In genomic region chr14:71266994-71267636, GRCh38 we compare ENCODE assay signal across 9 cellular contexts. TPM values are rescaled to one million over a fixed set of nuclear protein-coding genes. Genes with fewer than 3 reads are reported as not detected.
DNase-seq lines count a peak whose midpoint lies in the region; ATAC-seq, FAIRE-seq and TF ChIP-seq lines count a peak whose summit lies in the region.
"Had no signal": no experiment of that assay in that cellular context is flagged by ENCODE, and none has a peak within 500 bp of the region (broad histone marks: within the 10 kb centered on the region; RNA-seq: fewer than 3 reads in every experiment).

No MANE protein-coding gene starts in this region.

- H3K4me1 ChIP-seq in A549: no peaks in the 10 kb centered on the region

- DNase-seq in A549 (ENCODE audit: low read depth in 1 of 2, low spot score in 1 of 2) (no peak), LHCN-M2 (ENCODE audit: low read depth) (peak; percentile 51), choroid plexus epithelial cell (ENCODE audit: low read depth) (peak; percentile 76), DMS53 treated with DMSO at 0.1 percent for 48 hours (lab: John Stamatoyannopoulos, UW; ENCODE audit: unreplicated experiment) (no peak), ureter (ENCODE audit: low spot score) (no peak)

- CTCF ChIA-PET in A549 (lab: Yijun Ruan, JAX): no interaction called here

- peak; percentile 7 for FAIRE-seq in A549 (lab: Jason Lieb, UNC)

- TF ChIP-seq RAD21 in A549 (conservative IDR thresholded peaks at IDR 0.05 in 1 of 2, IDR thresholded peaks at IDR 0.05 in 1 of 2): no peak

- POLR2A ChIA-PET in A549 (lab: Yijun Ruan, JAX): no interaction called here

- no peak overlapping the region for H3K27ac ChIP-seq in A549
- H3K27ac ChIP-seq: VCaP had no signal

- H3K9me3 ChIP-seq in A549: peaks cover 10% of the 10 kb centered on the region; the same call in 1 of the 3 replicates

- no peak for TF ChIP-seq EP300 in A549 (IDR thresholded peaks at IDR 0.05)

- peak overlapping the region; percentile 49 for H3K4me2 ChIP-seq in A549

- no peak for TF ChIP-seq POLR2A in A549 (IDR thresholded peaks at IDR 0.05; ENCODE audit: low read length)

- no peak for ATAC-seq in A549
- ATAC-seq in GM18868 (IDR thresholded peaks at IDR 0.05; ENCODE audit: unreplicated experiment): peak; percentile 89
- ATAC-seq in GM21526 (IDR thresholded peaks at IDR 0.05; ENCODE audit: low FRiP score, unreplicated experiment): no peak
- ATAC-seq in GM18861 (IDR thresholded peaks at IDR 0.05; ENCODE audit: unreplicated experiment): no peak

- no peak overlapping the region; the same call in 2 of the 3 replicates for H3K4me3 ChIP-seq in A549
- H3K4me3 ChIP-seq in choroid plexus epithelial cell (ENCODE audit: low read depth, low read length): no peak overlapping the region

- WGBS in A549 (ENCODE audit: missing lambda C conversion rate): 21% methylated on average over 5 of the region's 5 CpGs

- TF ChIP-seq CTCF in A549 (IDR thresholded peaks at IDR 0.05) (no peak), choroid plexus epithelial cell (conservative IDR thresholded peaks at IDR 0.05; ENCODE audit: low read depth, low read length) (no peak)

TF ChIP-seq in A549, 52 proteins besides CTCF, POLR2A, EP300 and RAD21:
- no peak for TF ChIP-seq HOXB5 (CRISPR knock-in tag; IDR thresholded peaks at IDR 0.05)
- no peak for TF ChIP-seq ZSCAN20 (CRISPR knock-in tag; IDR thresholded peaks at IDR 0.05)
- no peak for TF ChIP-seq RNF2 (IDR thresholded peaks at IDR 0.05; ENCODE audit: borderline replicate concordance, low read depth)
- TF ChIP-seq RCOR1 (IDR thresholded peaks at IDR 0.05; ENCODE audit: low read depth, low read length): no peak
- no peak for TF ChIP-seq USF2 (IDR thresholded peaks at IDR 0.05)
- no peak for TF ChIP-seq CBX2 (IDR thresholded peaks at IDR 0.05; ENCODE audit: borderline replicate concordance, low read depth)
- TF ChIP-seq TFCP2L1 (CRISPR knock-in tag; IDR thresholded peaks at IDR 0.05): no peak
- TF ChIP-seq EHF (CRISPR knock-in tag; IDR thresholded peaks at IDR 0.05): no peak
- TF ChIP-seq POLR2AphosphoS2 (conservative IDR thresholded peaks at IDR 0.05; ENCODE audit: low read length): no peak
- no peak for TF ChIP-seq ZFP36 (IDR thresholded peaks at IDR 0.05; ENCODE audit: borderline replicate concordance, partially characterized antibody)
- TF ChIP-seq BCL3 (IDR thresholded peaks at IDR 0.05): no peak
- TF ChIP-seq CEBPB (IDR thresholded peaks at IDR 0.05): no peak
- TF ChIP-seq HEYL (CRISPR knock-in tag; IDR thresholded peaks at IDR 0.05): no peak
- TF ChIP-seq MAZ (IDR thresholded peaks at IDR 0.05; ENCODE audit: borderline replicate concordance, low read depth, low read length): no peak
- TF ChIP-seq E2F6 (IDR thresholded peaks at IDR 0.05; ENCODE audit: borderline replicate concordance, low read depth): no peak
- no peak for TF ChIP-seq FOSB (CRISPR knock-in tag; IDR thresholded peaks at IDR 0.05)
- no peak for TF ChIP-seq NFE2L2 (conservative IDR thresholded peaks at IDR 0.05; ENCODE audit: low read length)
- no peak for TF ChIP-seq RARB (CRISPR knock-in tag; IDR thresholded peaks at IDR 0.05)

RNA-seq across cellular contexts. Expression of gene SIPA1L1, which starts 53.2 kb away (rescaled TPM):
- polyA plus RNA-seq in A549 (2011; rRNA removed): 10.3 TPM in 2 replicates
- polyA plus RNA-seq in A549 (2012; cell fraction: cytosol; rRNA removed): 4.5 and 5.0 TPM in 2 replicates
- 10.2 and 10.7 TPM in 2 replicates for polyA plus RNA-seq in A549 (2012; cell fraction: nucleus; rRNA removed)
- 7.8 to 10.4 TPM (median 9.5 TPM) in 3 replicates for polyA plus RNA-seq in A549 (2017; fragmentation: RNase III; extraction: RNeasy Plus Mini Kit Qiagen cat#74134 plus additional on column Dnase treatment)
- 14.7 and 15.1 TPM in 2 replicates for polyA minus RNA-seq in A549 (2011; rRNA and poly(A)+ RNA removed)
- total RNA-seq in LHCN-M2 (2014; rRNA removed): 14.3 and 15.4 TPM in 2 replicates
- polyA plus RNA-seq in LHCN-M2 (2012): 22.9 TPM
- total RNA-seq in ureter: 58.2 TPM

Comparison
In these comparisons a context has a peak if more than half of its experiments do, and no peak if none do; other contexts are left out.
1. DNase-seq: peak in LHCN-M2 (single experiment) and choroid plexus epithelial cell (single experiment); none in A549 (0 of 2), DMS53 treated with DMSO at 0.1 percent for 48 hours (single experiment) and ureter (single experiment).